33 cellular contexts compared by ENCODE assay signal in the genomic region with DNA sequence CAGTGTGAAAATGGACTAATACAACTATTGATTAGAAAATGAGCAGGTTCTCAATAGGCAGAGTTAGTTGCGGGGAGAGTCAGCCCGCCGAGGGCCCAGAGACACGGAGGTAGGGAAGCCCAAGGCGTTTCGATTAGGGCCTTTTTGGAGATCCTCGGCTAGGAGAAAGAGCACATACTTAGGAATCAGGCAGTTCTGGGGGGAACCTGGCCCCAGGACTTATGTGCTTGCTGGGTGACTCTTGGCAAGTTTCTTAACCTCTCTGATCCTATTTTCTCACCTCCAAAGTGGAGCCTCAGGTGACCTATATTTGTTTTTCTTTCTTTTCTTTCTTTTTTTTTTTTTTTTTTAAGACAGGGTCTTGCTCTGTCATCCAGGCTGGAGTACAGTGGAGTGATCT.
A peak's percentile ranks its signal among the peaks of the same experiment; 100 is the strongest.
DNase-seq lines count a peak whose midpoint lies in the region; ATAC-seq, FAIRE-seq and TF ChIP-seq lines count a peak whose summit lies in the region.
"Had no signal": no experiment of that assay in that cellular context is flagged by ENCODE, and none has a peak within 500 bp of the region (broad histone marks: within the 10 kb centered on the region; RNA-seq: fewer than 3 reads in every experiment).

No MANE protein-coding gene starts in this region.

- DNase-seq in K562 (ENCODE audit: extremely low read depth in 1 of 4, low spot score in 3 of 4) (no peak), HepG2 (ENCODE audit: low spot score) (no peak), right cardiac atrium (no peak)
- DNase-seq in naive thymus-derived CD8-positive, alpha-beta T cell = no peak
- DNase-seq: 8988T; ACHN; AML-193; BE2C; C1 segment of cervical spinal cord; Caco-2; Calu3; CD4-positive, alpha-beta memory T cell; CD4-positive, alpha-beta T cell; CD4-positive, CD25-positive, alpha-beta regulatory T cell; CD8-positive, alpha-beta memory T cell; CD8-positive, alpha-beta T cell; COR-L47; DMS 273 treated with DMSO at 0.1 percent for 48 hours; DMS153; DMS53; DMS79; DMS79 treated with DMSO at 0.1 percent for 48 hours; DND-41; EL had no signal

- H3K4me2 ChIP-seq in K562 (ENCODE audit: insufficient read depth, low read length) (no peak overlapping the region), HepG2 (ENCODE audit: low read depth, low read length) (no peak overlapping the region)
- H3K4me2 ChIP-seq: A549; BLaER1; BLaER1 treated with 17β-estradiol and CSF1 and Interleukin-3, amounts not matched to agents 10 nM and 100 nM had no signal

- no peaks in the 10 kb centered on the region; the same call in 1 of the 2 replicates for H3K9me3 ChIP-seq in K562 (replicated peaks; ENCODE audit: control insufficient read depth, insufficient read depth, low read depth, low read length)
- H3K9me3 ChIP-seq in HepG2 (ENCODE audit: low read length) = no peaks in the 10 kb centered on the region
- H3K9me3 ChIP-seq in right cardiac atrium (ENCODE audit: control insufficient read depth, low read length) = no peaks in the 10 kb centered on the region
- H3K9me3 ChIP-seq: A549, BE2C, BLaER1, Caco-2 had no signal

- H2AFZ ChIP-seq in K562 (ENCODE audit: low read depth, low read length) (no peak overlapping the region), HepG2 (ENCODE audit: low read length) (no peak overlapping the region)

- FAIRE-seq in K562 (lab: Jason Lieb, UNC) (no peak), HepG2 (lab: Jason Lieb, UNC) (no peak)
- FAIRE-seq: A204.1, A549, D721Med had no signal

- H3K79me2 ChIP-seq in K562 (ENCODE audit: control insufficient read depth, insufficient read depth, low read length) (no peaks in the 10 kb centered on the region), HepG2 (ENCODE audit: insufficient read depth, low read length) (no peaks in the 10 kb centered on the region)

- H3K4me3 ChIP-seq in K562 (no peak overlapping the region), HepG2 (replicated peaks in 1 of 3; ENCODE audit: insufficient read depth in 1 of 3, low read depth in 2 of 3, low read length in 3 of 3) (no peak overlapping the region), right cardiac atrium (ENCODE audit: low read length) (no peak overlapping the region)
- H3K4me3 ChIP-seq: A549; BLaER1; BLaER1 treated with 17β-estradiol and CSF1 and Interleukin-3, amounts not matched to agents 10 nM and 100 nM had no signal

- no peak overlapping the region for H3K4me3 Mint-ChIP-seq in naive thymus-derived CD8-positive, alpha-beta T cell
- H3K4me3 Mint-ChIP-seq: B cell; CD14-positive monocyte; CD4-positive, alpha-beta memory T cell; CD4-positive, alpha-beta T cell; CD8-positive, alpha-beta memory T cell; CD8-positive, alpha-beta T cell had no signal

- H3K9ac ChIP-seq in K562 (ENCODE audit: insufficient read depth in 1 of 2, low read depth in 2 of 2, low read length in 2 of 2) = no peak overlapping the region
- no peak overlapping the region for H3K9ac ChIP-seq in HepG2 (ENCODE audit: insufficient read depth, low read depth, low read length)
- H3K9ac ChIP-seq: BLaER1; BLaER1 treated with 17β-estradiol and CSF1 and Interleukin-3, amounts not matched to agents 10 nM and 100 nM had no signal

- TF ChIP-seq CTCF in K562 (IDR thresholded peaks at IDR 0.05 in 2 of 3, conservative IDR thresholded peaks at IDR 0.05 in 1 of 3; ENCODE audit: insufficient read depth in 2 of 3, low read depth in 1 of 3, low read length in 3 of 3) (no peak), HepG2 (CRISPR knock-in tag; IDR thresholded peaks at IDR 0.05) (no peak)

- no peaks in the 10 kb centered on the region for H3K9me1 ChIP-seq in K562 (ENCODE audit: control insufficient read depth, insufficient read depth, low read length)

- H4K20me1 ChIP-seq in K562 (replicated peaks; ENCODE audit: control insufficient read depth, insufficient read depth, low read length) (peaks cover 4% of the 10 kb centered on the region; the same call in 1 of the 2 replicates), HepG2 (ENCODE audit: insufficient read depth, low read length) (no peaks in the 10 kb centered on the region)
- H4K20me1 ChIP-seq: BLaER1; BLaER1 treated with 17β-estradiol and CSF1 and Interleukin-3, amounts not matched to agents 10 nM and 100 nM had no signal

- H3K36me3 ChIP-seq in K562 (ENCODE audit: control insufficient read depth, insufficient read depth, low read length) (no peaks in the 10 kb centered on the region), HepG2 (replicated peaks in 1 of 2; ENCODE audit: control insufficient read depth in 1 of 2, insufficient read depth in 2 of 2, low read length in 2 of 2) (no peaks in the 10 kb centered on the region)
- H3K36me3 ChIP-seq: BE2C; BLaER1; BLaER1 treated with 17β-estradiol and CSF1 and Interleukin-3, amounts not matched to agents 10 nM and 100 nM had no signal

- TF ChIP-seq RAD21 in K562 (CRISPR knock-in tag; conservative IDR thresholded peaks at IDR 0.05 in 1 of 2, IDR thresholded peaks at IDR 0.05 in 1 of 2) = no peak
- no peak for TF ChIP-seq RAD21 in HepG2 (CRISPR knock-in tag; IDR thresholded peaks at IDR 0.05)

- H3K27me3 Mint-ChIP-seq in naive thymus-derived CD8-positive, alpha-beta T cell = peaks cover 3 to 22% (median 8%) of the 10 kb centered on the region in 5 donors

- in situ Hi-C loops in K562 (cut with MboI) (no loop called here), HepG2 (cut with HindIII; ENCODE audit: extremely low pct_ligation_motif_present, low pct_unique_long_range_greater_than_20kb) (no loop called here)

- H3K27ac Mint-ChIP-seq in naive thymus-derived CD8-positive, alpha-beta T cell = no peak overlapping the region
- H3K27ac Mint-ChIP-seq: B cell; CD14-positive monocyte; CD4-positive, alpha-beta memory T cell; CD4-positive, alpha-beta T cell; CD4-positive, CD25-positive, alpha-beta regulatory T cell; CD8-positive, alpha-beta memory T cell; CD8-positive, alpha-beta T cell had no signal

- no peaks in the 10 kb centered on the region for H3K4me1 Mint-ChIP-seq in naive thymus-derived CD8-positive, alpha-beta T cell
- H3K4me1 Mint-ChIP-seq: B cell; CD14-positive monocyte; CD4-positive, alpha-beta memory T cell; CD4-positive, CD25-positive, alpha-beta regulatory T cell; CD8-positive, alpha-beta memory T cell had no signal

- H3K9me3 Mint-ChIP-seq in naive thymus-derived CD8-positive, alpha-beta T cell = no peaks in the 10 kb centered on the region
- H3K9me3 Mint-ChIP-seq: CD4-positive, alpha-beta memory T cell; CD4-positive, alpha-beta T cell; CD8-positive, alpha-beta memory T cell; CD8-positive, alpha-beta T cell had no signal

- POLR2A ChIA-PET in K562 (lab: Yijun Ruan, JAX) (no interaction called here), HepG2 (lab: Yijun Ruan, JAX) (interaction anchor here (0.7 kb wide), 1 partner anchor 36 kb away, joined by 3 read pairs; no protein-coding TSS in a partner anchor)
- POLR2A ChIA-PET in naive thymus-derived CD8-positive, alpha-beta T cell (lab: Charles Lee) = no interaction called here

- no peaks in the 10 kb centered on the region for H3K4me1 ChIP-seq in K562 (replicated peaks in 1 of 2; ENCODE audit: control insufficient read depth in 2 of 2, insufficient read depth in 2 of 2, low read length in 2 of 2)
- peaks cover 9% of the 10 kb centered on the region for H3K4me1 ChIP-seq in HepG2 (ENCODE audit: insufficient read depth, low read length)
- no peaks in the 10 kb centered on the region for H3K4me1 ChIP-seq in right cardiac atrium (ENCODE audit: control insufficient read depth, insufficient read depth, low read length)
- H3K4me1 ChIP-seq: A549; BLaER1; BLaER1 treated with 17β-estradiol and CSF1 and Interleukin-3, amounts not matched to agents 10 nM and 100 nM; Caco-2 had no signal

- intact Hi-C loops in K562 (cut with micrococcal nuclease) (no loop called here), HepG2 (cut with micrococcal nuclease; ENCODE audit: unreplicated experiment) (no loop called here), right cardiac atrium (cut with DNase I) (no loop called here)

- H3K27me3 ChIP-seq in K562 (ENCODE audit: control insufficient read depth in 2 of 2, insufficient read depth in 2 of 2, low read length in 2 of 2) = peaks cover 2 to 20% of the 10 kb centered on the region in 2 experiments; a peak in 2 of 5 replicates
- peaks cover 1 to 2% of the 10 kb centered on the region in 2 experiments; a peak in 2 of 5 replicates for H3K27me3 ChIP-seq in HepG2 (ENCODE audit: control insufficient read depth in 1 of 2, insufficient read depth in 2 of 2, low read length in 2 of 2)
- no peaks in the 10 kb centered on the region for H3K27me3 ChIP-seq in right cardiac atrium (ENCODE audit: control insufficient read depth, insufficient read depth)
- H3K27me3 ChIP-seq: BE2C; BLaER1; BLaER1 treated with 17β-estradiol and CSF1 and Interleukin-3, amounts not matched to agents 10 nM and 100 nM had no signal

- no peak overlapping the region for H3K27ac ChIP-seq in K562 (ENCODE audit: extremely low read depth, low read depth, low read length)
- no peak overlapping the region for H3K27ac ChIP-seq in HepG2 (ENCODE audit: extremely low read length, insufficient read depth, low read length)
- no peak overlapping the region for H3K27ac ChIP-seq in right cardiac atrium (ENCODE audit: low read length)
- H3K27ac ChIP-seq: 22Rv1; A549; BLaER1; BLaER1 treated with 17β-estradiol and CSF1 and Interleukin-3, amounts not matched to agents 10 nM and 100 nM; C4-2B had no signal

- CTCF ChIA-PET in K562 (lab: Yijun Ruan, JAX; ENCODE audit: low intra/inter-chr PET ratio) = no interaction called here
- CTCF ChIA-PET in HepG2 (lab: Yijun Ruan, JAX; ENCODE audit: low intra/inter-chr PET ratio, low total read pairs) = no interaction called here

- BruUV-seq in K562 (replicated peaks; lab: Mats Ljungman, UMichigan) (no TSS peak), HepG2 (replicated peaks; lab: Mats Ljungman, UMichigan) (no TSS peak)

- 19% methylated on average over 7 of the region's 7 CpGs for WGBS in K562 (ENCODE audit: insufficient coverage, low coverage, missing lambda C conversion rate)
- 53% methylated on average over 7 of the region's 7 CpGs for WGBS in HepG2 (ENCODE audit: low lambda C conversion rate)
- 83% methylated on average over 7 of the region's 7 CpGs for WGBS in right cardiac atrium

- ATAC-seq in K562 = no peak
- no peak for ATAC-seq in HepG2
- ATAC-seq in naive thymus-derived CD8-positive, alpha-beta T cell = no peak
- no peak for ATAC-seq in right cardiac atrium
- ATAC-seq: A549; CD8-positive, alpha-beta T cell had no signal

- TF ChIP-seq EP300 in K562 (IDR thresholded peaks at IDR 0.05; ENCODE audit: low read length) (no peak), HepG2 (IDR thresholded peaks at IDR 0.05; ENCODE audit: low read depth in 2 of 2, low read length in 2 of 2) (no peak), HepG2 (CRISPR knock-in tag; IDR thresholded peaks at IDR 0.05; ENCODE audit: borderline replicate concordance) (no peak)

- TF ChIP-seq POLR2A in K562 (conservative IDR thresholded peaks at IDR 0.05) = no peak
- TF ChIP-seq POLR2A in HepG2 (IDR thresholded peaks at IDR 0.05; ENCODE audit: insufficient read depth in 1 of 2, low read depth in 2 of 2, low read length in 2 of 2) = no peak

- H3K36me3 Mint-ChIP-seq in naive thymus-derived CD8-positive, alpha-beta T cell = no peaks in the 10 kb centered on the region
- H3K36me3 Mint-ChIP-seq: CD14-positive monocyte; CD4-positive, alpha-beta memory T cell; CD4-positive, CD25-positive, alpha-beta regulatory T cell; CD8-positive, alpha-beta memory T cell; CD8-positive, alpha-beta T cell had no signal

TF ChIP-seq in K562, 482 proteins besides CTCF, POLR2A, EP300 and RAD21 (continues in another document):
- TF ChIP-seq RBM25 (IDR thresholded peaks at IDR 0.05; ENCODE audit: low read depth, low read length, severe bottlenecking) = peak; percentile 72

TF ChIP-seq in HepG2, 621 proteins besides CTCF, POLR2A, EP300 and RAD21 (continues in another document):
- peak; percentile 72 for TF ChIP-seq ZNF768 (CRISPR knock-in tag; IDR thresholded peaks at IDR 0.05)
